9 cellular contexts compared by ENCODE assay signal in genomic region chr12:53223391-53224267, GRCh38. TPM values are rescaled to one million over a fixed set of nuclear protein-coding genes. Genes with fewer than 3 reads are reported as not detected.
DNase-seq lines count a peak whose midpoint lies in the region; ATAC-seq and TF ChIP-seq lines count a peak whose summit lies in the region.
"Had no signal": no experiment of that assay in that cellular context is flagged by ENCODE, and none has a peak within 500 bp of the region (broad histone marks: within the 10 kb centered on the region; RNA-seq: fewer than 3 reads in every experiment).

No MANE protein-coding gene starts in this region.

- no peak overlapping the region for H2AK5ac ChIP-seq in H9 (ENCODE audit: insufficient read length, low read length)

- peaks cover 10% of the 10 kb centered on the region for H3K27me3 Mint-ChIP-seq in H9 (ENCODE audit: low read depth)
- no peaks in the 10 kb centered on the region for H3K27me3 Mint-ChIP-seq in activated CD4-positive, alpha-beta memory T cell treated with anti-CD3 and anti-CD28 coated beads for 36 hours

- no peak overlapping the region for H2AFZ ChIP-seq in H9 (ENCODE audit: low read length)

- no peak overlapping the region for H2BK15ac ChIP-seq in H9 (ENCODE audit: low read depth, low read length)

- H2BK120ac ChIP-seq in H9 (ENCODE audit: low read depth, low read length, poor library complexity, severe bottlenecking): no peak overlapping the region

- no peak overlapping the region for H4K5ac ChIP-seq in H9 (ENCODE audit: insufficient read length, low read depth, low read length)

- ATAC-seq in HG02870 (IDR thresholded peaks at IDR 0.05; ENCODE audit: unreplicated experiment) (no peak), HG02642 (IDR thresholded peaks at IDR 0.05; ENCODE audit: poor library complexity, unreplicated experiment) (no peak), GM21825 (IDR thresholded peaks at IDR 0.05; ENCODE audit: unreplicated experiment) (no peak)

- CTCF ChIA-PET in activated CD4-positive, alpha-beta memory T cell treated with anti-CD3 and anti-CD28 coated beads for 36 hours (lab: Charles Lee): interaction anchor here (1.9 kb wide), 1 partner anchor 10 kb away, joined by 10 read pairs; no protein-coding TSS in a partner anchor

- no peak overlapping the region for H3K18ac ChIP-seq in H9 (ENCODE audit: insufficient read length, low read depth, low read length)

- H3K36me3 Mint-ChIP-seq in H9 (ENCODE audit: insufficient read depth in 1 of 3, low read depth in 3 of 3): peaks cover 8 to 13% (median 12%) of the 10 kb centered on the region in 3 experiments; a peak in 6 of 7 replicates
- peaks cover 5% of the 10 kb centered on the region for H3K36me3 Mint-ChIP-seq in activated CD4-positive, alpha-beta memory T cell treated with anti-CD3 and anti-CD28 coated beads for 36 hours

- H3K27ac ChIP-seq in H9 (ENCODE audit: insufficient read length, low read depth, low read length): no peak overlapping the region

- H4K8ac ChIP-seq in H9 (replicated peaks; ENCODE audit: insufficient read length, low read depth, low read length): no peak overlapping the region

- peaks cover 4% of the 10 kb centered on the region; the same call in 1 of the 2 replicates for H3K79me2 ChIP-seq in H9 (ENCODE audit: insufficient read depth, low read length)

- peaks cover 25% of the 10 kb centered on the region; the same call in 1 of the 2 replicates for H3K4me1 ChIP-seq in H9 (ENCODE audit: insufficient read depth, low read length)

- TF ChIP-seq CTCF in H9 (conservative IDR thresholded peaks at IDR 0.05): no peak

- no peaks in the 10 kb centered on the region for H3K79me1 ChIP-seq in H9 (ENCODE audit: insufficient read depth, low read depth, low read length, poor library complexity, severe bottlenecking)

- H3K4me2 ChIP-seq in H9 (ENCODE audit: insufficient read depth, insufficient read length, low read length): peak overlapping the region; percentile 9

- no peak overlapping the region for H2BK12ac ChIP-seq in H9 (ENCODE audit: insufficient read length, low read depth, low read length)

- H3K27ac Mint-ChIP-seq in H9: peak overlapping the region; percentile 75 to 90 (median 75); a peak in 6 of 7 replicates
- H3K27ac Mint-ChIP-seq in activated CD4-positive, alpha-beta memory T cell treated with anti-CD3 and anti-CD28 coated beads for 36 hours: peak overlapping the region; percentile 69

- no peak overlapping the region for H2BK5ac ChIP-seq in H9 (ENCODE audit: insufficient read length, low read length)

- H3T11ph ChIP-seq in H9 (ENCODE audit: low read length): no peak overlapping the region

- H3K23me2 ChIP-seq in H9 (ENCODE audit: insufficient read length, low read depth, low read length, poor library complexity, severe bottlenecking): peaks cover 22% of the 10 kb centered on the region

- POLR2A ChIA-PET in activated CD4-positive, alpha-beta memory T cell treated with anti-CD3 and anti-CD28 coated beads for 36 hours (lab: Charles Lee): interaction anchor here (1.0 to 1.4 kb wide), 2 partner anchors 9 to 13 kb away, joined by 3 to 4 read pairs; no protein-coding TSS in a partner anchor

- intact Hi-C loops in activated CD4-positive, alpha-beta memory T cell treated with anti-CD3 and anti-CD28 coated beads for 36 hours (cut with micrococcal nuclease): loop anchor here (5.0 kb wide), 1 partner anchor 229 kb away; the partner anchor contains the start of gene PCBP2

- H3K14ac ChIP-seq in H9 (ENCODE audit: insufficient read depth, low read length): no peak overlapping the region

- no peaks in the 10 kb centered on the region for H3K9me3 Mint-ChIP-seq in H9
- no peaks in the 10 kb centered on the region for H3K9me3 Mint-ChIP-seq in activated CD4-positive, alpha-beta memory T cell treated with anti-CD3 and anti-CD28 coated beads for 36 hours

- peaks cover 3% of the 10 kb centered on the region; the same call in 1 of the 2 replicates for H3K27me3 ChIP-seq in H9 (ENCODE audit: insufficient read depth, low read length)

- H2BK20ac ChIP-seq in H9 (ENCODE audit: low read depth, low read length, poor library complexity, severe bottlenecking): no peak overlapping the region

- no peak overlapping the region for H3K56ac ChIP-seq in H9 (ENCODE audit: insufficient read length, low read depth, low read length)

- no CpG with 5 or more reads among the region's 21 CpGs for WGBS in H9 (ENCODE audit: extremely low coverage, insufficient read length, low lambda C conversion rate)

- no peaks in the 10 kb centered on the region for H3K9me3 ChIP-seq in H9 (ENCODE audit: control insufficient read depth, low read depth, low read length)

- H4K91ac ChIP-seq in H9 (ENCODE audit: insufficient read length, low read depth, low read length): no peak overlapping the region

- H4K20me1 ChIP-seq in H9 (ENCODE audit: control insufficient read depth, insufficient read depth, insufficient read length): no peaks in the 10 kb centered on the region

- no peak overlapping the region for H3K4ac ChIP-seq in H9 (ENCODE audit: low read depth, low read length)

- no peak overlapping the region for H3K9ac ChIP-seq in H9 (ENCODE audit: extremely low read depth, insufficient read length, low read length)

- DNase-seq in H9 (peak; percentile 56), fibroblast of peridontal ligament (ENCODE audit: extremely low read depth) (peak; percentile 59), putamen (ENCODE audit: low spot score) (peak; percentile 75), NCI-H187 treated with DMSO at 0.1 percent for 48 hours (lab: John Stamatoyannopoulos, UW) (no peak)
- DNase-seq in activated CD4-positive, alpha-beta memory T cell treated with anti-CD3 and anti-CD28 coated beads for 36 hours: peak; percentile 48

- H3K4me3 Mint-ChIP-seq in H9: peak overlapping the region; percentile 27 to 74
- peak overlapping the region; percentile 65 for H3K4me3 Mint-ChIP-seq in activated CD4-positive, alpha-beta memory T cell treated with anti-CD3 and anti-CD28 coated beads for 36 hours

- H3K4me1 Mint-ChIP-seq in H9: peaks cover 66% of the 10 kb centered on the region in 2 experiments
- H3K4me1 Mint-ChIP-seq in activated CD4-positive, alpha-beta memory T cell treated with anti-CD3 and anti-CD28 coated beads for 36 hours (ENCODE audit: low read depth): peaks cover 63% of the 10 kb centered on the region

- no peak overlapping the region for H3K23ac ChIP-seq in H9 (ENCODE audit: insufficient read length, low read depth, low read length)

RNA-seq across cellular contexts. Expression of gene RARG, which starts 8.4 kb away (rescaled TPM):
- total RNA-seq in H9 (2021): 42.6 and 43.7 TPM in 2 replicates
- 10 to 100 TPM; 21.8 to 25.2 TPM for total RNA-seq in activated CD4-positive, alpha-beta memory T cell treated with anti-CD3 and anti-CD28 coated beads for 36 hours

RNA-seq across cellular contexts. Expression of gene ITGB7, which starts 16.6 kb away (rescaled TPM):
- 0.26 and 0.39 TPM in 2 replicates for total RNA-seq in H9 (2021)
- total RNA-seq in activated CD4-positive, alpha-beta memory T cell treated with anti-CD3 and anti-CD28 coated beads for 36 hours: 100 to 1,000 TPM; 168 to 169 TPM
- total RNA-seq: glomerular endothelial cell had no signal

RNA-seq across cellular contexts. Expression of gene CSAD, which starts 42.9 kb away (rescaled TPM):
- total RNA-seq in H9 (2021): 7.4 and 7.7 TPM in 2 replicates
- 10 to 100 TPM; 21.4 to 23.7 TPM for total RNA-seq in activated CD4-positive, alpha-beta memory T cell treated with anti-CD3 and anti-CD28 coated beads for 36 hours

RNA-seq across cellular contexts. Expression of gene ZNF740, which starts 43.1 kb away (rescaled TPM):
- 41.2 and 47.2 TPM in 2 replicates for total RNA-seq in H9 (2021)
- total RNA-seq in activated CD4-positive, alpha-beta memory T cell treated with anti-CD3 and anti-CD28 coated beads for 36 hours: 10 to 100 TPM; 32.6 to 37.5 TPM

RNA-seq across cellular contexts. Expression of gene ESPL1, which starts 44.5 kb away (rescaled TPM):
- total RNA-seq in H9 (2021): 43.2 and 43.3 TPM in 2 replicates
- 10 to 100 TPM; 70.0 to 77.2 TPM for total RNA-seq in activated CD4-positive, alpha-beta memory T cell treated with anti-CD3 and anti-CD28 coated beads for 36 hours

Comparison
In these comparisons a context has a peak if more than half of its experiments do, and no peak if none do; other contexts are left out.
1. RNA of gene ITGB7, which starts 16.6 kb away (total RNA-seq): 168 to 169 TPM in activated CD4-positive, alpha-beta memory T cell treated with anti-CD3 and anti-CD28 coated beads for 36 hours; 0.26 to 0.39 TPM in H9; every median in the first group is over 100 times any median in the second.